14 cellular contexts compared by ENCODE assay signal in the genomic region with DNA sequence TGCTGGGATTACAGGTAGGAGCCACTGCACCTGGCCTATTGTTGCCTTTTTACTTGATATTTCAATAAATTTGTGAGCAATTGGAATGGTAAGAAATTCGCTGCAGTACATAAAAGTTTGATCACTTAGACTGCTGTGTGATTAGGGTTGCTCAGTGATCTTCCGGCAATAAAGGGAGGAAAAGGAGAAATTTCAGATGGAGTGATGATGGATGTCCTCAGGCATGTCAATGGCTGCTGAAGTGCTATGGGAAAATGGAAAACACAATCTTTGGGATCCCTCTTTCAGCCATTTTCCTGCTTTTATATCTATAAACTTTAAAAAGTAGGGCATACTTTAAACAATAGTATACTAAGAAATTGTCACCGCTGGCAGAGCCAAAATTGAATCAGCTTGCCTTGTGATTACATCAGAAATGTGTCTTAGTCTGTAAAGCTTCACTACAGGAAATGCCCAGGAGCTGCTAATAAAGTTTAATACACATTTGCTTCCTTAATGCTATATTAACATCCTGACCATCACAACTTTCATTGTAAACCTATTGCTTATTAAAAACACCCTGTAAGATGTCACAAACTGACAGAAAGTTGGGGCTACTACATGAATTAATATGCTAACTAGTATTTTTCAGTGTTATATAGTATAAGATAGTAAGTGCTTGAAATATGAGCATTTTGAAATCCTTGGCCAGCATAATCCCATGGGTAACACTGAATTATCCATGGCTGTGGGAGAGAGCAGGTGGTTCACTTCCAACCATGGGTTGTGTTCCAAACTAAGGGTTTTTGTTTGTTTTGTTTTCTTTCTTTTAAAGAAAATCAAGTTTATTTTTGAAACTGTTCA. TPM values are rescaled to one million over a fixed set of nuclear protein-coding genes. Genes with fewer than 3 reads are reported as not detected.
DNase-seq lines count a peak whose midpoint lies in the region; ATAC-seq and TF ChIP-seq lines count a peak whose summit lies in the region.
"Had no signal": no experiment of that assay in that cellular context is flagged by ENCODE, and none has a peak within 500 bp of the region (broad histone marks: within the 10 kb centered on the region; RNA-seq: fewer than 3 reads in every experiment).

No MANE protein-coding gene starts in this region.

- H3K4me2 ChIP-seq in IMR-90 (ENCODE audit: low read depth, low read length), result no peak overlapping the region

- BruUV-seq in IMR-90 (replicated peaks; lab: Mats Ljungman, UMichigan), result no TSS peak

- H3K36me3 ChIP-seq in IMR-90 (ENCODE audit: control insufficient read depth, insufficient read depth, low read length) (no peaks in the 10 kb centered on the region), aorta (ENCODE audit: control insufficient read depth in 1 of 2, insufficient read depth in 2 of 2, low read length in 1 of 2) (no peaks in the 10 kb centered on the region)
- H3K36me3 ChIP-seq: breast epithelium had no signal

- TF ChIP-seq CTCF in CD14-positive monocyte (IDR thresholded peaks at IDR 0.05), result no peak
- no peak for TF ChIP-seq CTCF in IMR-90 (conservative IDR thresholded peaks at IDR 0.05; ENCODE audit: low read depth, low read length)
- no peak for TF ChIP-seq CTCF in choroid plexus epithelial cell (conservative IDR thresholded peaks at IDR 0.05; ENCODE audit: low read depth, low read length)
- TF ChIP-seq CTCF in osteocyte (IDR thresholded peaks at IDR 0.05), result no peak

- no peak overlapping the region for H3K18ac ChIP-seq in IMR-90 (ENCODE audit: low read depth, low read length)

- H3K27me3 ChIP-seq in IMR-90 (ENCODE audit: control insufficient read depth, insufficient read depth, low read length) (no peaks in the 10 kb centered on the region), aorta (ENCODE audit: control insufficient read depth in 1 of 2, insufficient read depth in 2 of 2, low read length in 1 of 2) (no peaks in the 10 kb centered on the region)
- H3K27me3 ChIP-seq: breast epithelium had no signal

- H2AK5ac ChIP-seq in IMR-90 (ENCODE audit: low read depth, low read length), result peak overlapping the region; percentile 50; the same call in 1 of the 2 replicates

- H3K9me3 ChIP-seq in IMR-90 (ENCODE audit: control insufficient read depth, insufficient read depth, low read length), result no peaks in the 10 kb centered on the region
- no peaks in the 10 kb centered on the region for H3K9me3 ChIP-seq in aorta (ENCODE audit: control insufficient read depth, low read length)
- H3K9me3 ChIP-seq: breast epithelium had no signal

- DNase-seq in CD14-positive monocyte (ENCODE audit: low spot score), result no peak
- DNase-seq in IMR-90, result peak; percentile 42
- DNase-seq in choroid plexus epithelial cell (ENCODE audit: low read depth), result peak; percentile 56
- no peak for DNase-seq in osteocyte (ENCODE audit: extremely low spot score, unreplicated experiment)
- no peak for DNase-seq in activated gamma-delta T cell treated with Interleukin-2 at 50 U/mL for 16 hours
- no peak for DNase-seq in aorta
- DNase-seq: CD4-positive, alpha-beta memory T cell; PC-3; stimulated activated CD4-positive, alpha-beta T cell treated with anti-CD3 and anti-CD28 coated beads, Interleukin-4, amount 100 ng/mL, for 24 hours; stimulated activated naive CD4-positive, alpha-beta T cell; T-helper 2 cell had no signal

- H3K14ac ChIP-seq in IMR-90 (replicated peaks; ENCODE audit: low read depth, low read length), result peak overlapping the region; percentile 58; the same call in 1 of the 2 replicates

- peaks cover 51% of the 10 kb centered on the region for H4K20me1 ChIP-seq in IMR-90 (ENCODE audit: insufficient read depth, low read length)

- intact Hi-C loops in CD14-positive monocyte (cut with micrococcal nuclease) (no loop called here), IMR-90 (cut with micrococcal nuclease) (no loop called here), aorta (cut with DNase I) (loop anchor here in 1 of 2 donors (5.0 kb wide), 1 partner anchor 491 kb away; no protein-coding TSS in a partner anchor)

- WGBS in IMR-90 (ENCODE audit: extremely low coverage in 2 of 2, insufficient read length in 1 of 2), 2 experiments, result 100% methylated on average over 1 of the region's 3 CpGs; no CpG with 5 or more reads in 1 of the 2 experiments
- 93 to 95% methylated on average over 3 of the region's 3 CpGs for WGBS in aorta, 2 donors

- in situ Hi-C loops in IMR-90 (cut with MboI; ENCODE audit: low sequenced_read_pairs), result no loop called here

- no peak overlapping the region for H2AK9ac ChIP-seq in IMR-90 (replicated peaks; ENCODE audit: low read depth, low read length, poor library complexity)

- no peak overlapping the region for H3K27ac ChIP-seq in IMR-90 (ENCODE audit: insufficient read depth, low read length)
- no peak overlapping the region for H3K27ac ChIP-seq in aorta (ENCODE audit: low read depth in 1 of 2, low read length in 2 of 2)
- H3K27ac ChIP-seq: breast epithelium had no signal

- CTCF ChIA-PET in IMR-90 (lab: Yijun Ruan, JAX), result no interaction called here

- peak overlapping the region; percentile 61; the same call in 1 of the 2 replicates for H2BK20ac ChIP-seq in IMR-90 (ENCODE audit: low read depth, low read length)

- 0 out of 2 replicates have a peak overlapping the region, but pooled peaks have one; percentile 50 for H3K4ac ChIP-seq in IMR-90 (ENCODE audit: low read depth, low read length)

- peak overlapping the region; percentile 72 for H2BK120ac ChIP-seq in IMR-90 (ENCODE audit: low read depth, low read length)

- peak overlapping the region; percentile 64; the same call in 1 of the 2 replicates for H3K23ac ChIP-seq in IMR-90 (ENCODE audit: low read depth, low read length)

- H4K5ac ChIP-seq in IMR-90 (ENCODE audit: low read depth, low read length), result no peak overlapping the region

- H3K4me3 Mint-ChIP-seq in CD14-positive monocyte, result peak overlapping the region; percentile 17 to 47
- no peak overlapping the region for H3K4me3 Mint-ChIP-seq in osteocyte (ENCODE audit: unreplicated experiment)
- H3K4me3 Mint-ChIP-seq: CD4-positive, alpha-beta memory T cell had no signal

- ATAC-seq in IMR-90 (ENCODE audit: low read depth), result no peak
- no peak for ATAC-seq in HG03520 (IDR thresholded peaks at IDR 0.05; ENCODE audit: unreplicated experiment)
- no peak for ATAC-seq in aorta (ENCODE audit: low FRiP score)
- ATAC-seq in GM19324 (IDR thresholded peaks at IDR 0.05; ENCODE audit: low FRiP score, unreplicated experiment), result no peak
- ATAC-seq: PC-3 had no signal

- H2AFZ ChIP-seq in IMR-90 (replicated peaks; ENCODE audit: low read length, poor library complexity), result no peak overlapping the region

- H3K9ac ChIP-seq in IMR-90 (ENCODE audit: low read depth, low read length), result no peak overlapping the region

- H3K27me3 Mint-ChIP-seq in CD14-positive monocyte (ENCODE audit: low read depth in 3 of 3) (no peaks in the 10 kb centered on the region), osteocyte (ENCODE audit: unreplicated experiment) (no peaks in the 10 kb centered on the region)
- H3K27me3 Mint-ChIP-seq: CD4-positive, alpha-beta memory T cell had no signal

- peak overlapping the region in 1 of 2 experiments; percentile 67; a peak in 2 of 4 replicates for H4K8ac ChIP-seq in IMR-90 (ENCODE audit: low read depth in 2 of 2, low read length in 2 of 2)

- no peaks in the 10 kb centered on the region for H3K9me3 Mint-ChIP-seq in CD14-positive monocyte
- no peaks in the 10 kb centered on the region for H3K9me3 Mint-ChIP-seq in osteocyte (ENCODE audit: unreplicated experiment)
- H3K9me3 Mint-ChIP-seq: CD4-positive, alpha-beta memory T cell had no signal

- no peak for TF ChIP-seq POLR2A in IMR-90 (IDR thresholded peaks at IDR 0.05; ENCODE audit: low read depth, low read length)

- H3K79me1 ChIP-seq in IMR-90 (ENCODE audit: low read depth in 1 of 2, low read length in 2 of 2), result peaks cover 19 to 92% of the 10 kb centered on the region in 2 experiments

- H3K36me3 Mint-ChIP-seq in CD14-positive monocyte (no peaks in the 10 kb centered on the region), osteocyte (ENCODE audit: unreplicated experiment) (no peaks in the 10 kb centered on the region)
- H3K36me3 Mint-ChIP-seq: CD4-positive, alpha-beta memory T cell had no signal

- peak overlapping the region; percentile 68 for H4K91ac ChIP-seq in IMR-90 (ENCODE audit: insufficient read depth, low read depth, low read length)

- no peak for TF ChIP-seq RAD21 in IMR-90 (IDR thresholded peaks at IDR 0.05; ENCODE audit: low read length)

- H3K27ac Mint-ChIP-seq in CD14-positive monocyte (peak overlapping the region; percentile 81 to 95 (median 88)), osteocyte (ENCODE audit: unreplicated experiment) (peak overlapping the region; percentile 86)
- H3K27ac Mint-ChIP-seq: CD4-positive, alpha-beta memory T cell had no signal

- H3K4me1 ChIP-seq in IMR-90 (ENCODE audit: control insufficient read depth, insufficient read depth, low read length) (peaks cover 11% of the 10 kb centered on the region), aorta (ENCODE audit: control insufficient read depth in 1 of 2, insufficient read depth in 2 of 2, low read length in 2 of 2) (peaks cover 0 to 6% of the 10 kb centered on the region in 2 donors)
- H3K4me1 ChIP-seq: breast epithelium had no signal

- H3K56ac ChIP-seq in IMR-90 (ENCODE audit: extremely low read depth, insufficient read depth, low read length), result no peak overlapping the region

- POLR2A ChIA-PET in IMR-90 (lab: Charles Lee; ENCODE audit: unreplicated experiment), result no interaction called here

- dilution Hi-C loops in IMR-90 (cut with HindIII; ENCODE audit: low sequenced_read_pairs, unreplicated experiment), result no loop called here

- H3K4me3 ChIP-seq in IMR-90 (ENCODE audit: insufficient read depth, low read depth, low read length) (no peak overlapping the region), choroid plexus epithelial cell (ENCODE audit: low read depth, low read length) (no peak overlapping the region), aorta (ENCODE audit: low read length in 2 of 2) (no peak overlapping the region)
- H3K4me3 ChIP-seq: breast epithelium had no signal

- peaks cover 64% of the 10 kb centered on the region for H3K4me1 Mint-ChIP-seq in CD14-positive monocyte
- H3K4me1 Mint-ChIP-seq in osteocyte (ENCODE audit: unreplicated experiment), result peaks cover 73% of the 10 kb centered on the region

- peaks cover 12% of the 10 kb centered on the region; the same call in 1 of the 2 replicates for H3K9me1 ChIP-seq in IMR-90 (ENCODE audit: insufficient read depth, low read length)

- no peak overlapping the region; the same call in 2 of the 3 replicates for H2BK15ac ChIP-seq in IMR-90 (ENCODE audit: low read depth, low read length)

- H2BK5ac ChIP-seq in IMR-90 (ENCODE audit: low read depth, low read length, poor library complexity, severe bottlenecking), result no peak overlapping the region

RNA-seq across cellular contexts. Expression of a gene that starts 13.8 kb away (rescaled TPM):
- polyA plus RNA-seq in CD14-positive monocyte (1 to 10 TPM; 6.2 to 7.2 TPM), IMR-90 (2012; rRNA removed) (7.3 and 8.8 TPM in 2 replicates), aorta (1 to 10 TPM; 2.8 to 7.1 TPM)
- total RNA-seq in IMR-90 (2012; rRNA removed) (4.7 TPM in 2 replicates), osteocyte (9.1 and 9.4 TPM in 2 replicates), aorta (10 to 100 TPM in 1 of 2 donors, 1 to 10 TPM in 1; 8.0 to 13.2 TPM)
- polyA plus RNA-seq in IMR-90 (2012; cell fraction: cytosol; rRNA removed), result 2.2 and 9.6 TPM in 2 replicates
- 2.8 and 5.8 TPM in 2 replicates for polyA plus RNA-seq in IMR-90 (2012; cell fraction: nucleus; rRNA removed; ENCODE audit: low replicate concordance)

RNA-seq across cellular contexts. Expression of a gene that starts 20.9 kb away (rescaled TPM):
- polyA plus RNA-seq in CD14-positive monocyte (1 to 10 TPM; 2.7 to 4.1 TPM), IMR-90 (2012; rRNA removed) (83.7 and 98.8 TPM in 2 replicates), aorta (1 to 10 TPM in 1 of 2 donors, under 1 TPM in 1; 0.88 to 1.3 TPM)
- total RNA-seq in IMR-90 (2012; rRNA removed) (96.1 and 102 TPM in 2 replicates), osteocyte (88.7 and 99.5 TPM in 2 replicates), aorta (10 to 100 TPM in 1 of 2 donors, 1 to 10 TPM in 1; 4.2 to 11.2 TPM)
- 77.8 and 101 TPM in 2 replicates for polyA plus RNA-seq in IMR-90 (2012; cell fraction: cytosol; rRNA removed)
- 49.1 and 91.4 TPM in 2 replicates for polyA plus RNA-seq in IMR-90 (2012; cell fraction: nucleus; rRNA removed; ENCODE audit: low replicate concordance)

Comparison
In these comparisons a context has a peak if more than half of its experiments do, and no peak if none do; other contexts are left out.
1. DNase-seq: peak in IMR-90 (single experiment) and choroid plexus epithelial cell (single experiment); none in CD14-positive monocyte (single experiment), osteocyte (single experiment), activated gamma-delta T cell treated with Interleukin-2 at 50 U/mL for 16 hours (single experiment) and aorta (0 of 2).